In genomic region chr10:35711615-35712411, GRCh38 we compare ENCODE assay signal across 1 cellular context.
TF ChIP-seq lines count a peak whose summit lies in the region.

No MANE protein-coding gene starts in this region.

TF ChIP-seq in K562, 482 proteins besides CTCF, POLR2A, EP300 and RAD21 (continued from another document):
- TF ChIP-seq, protein P1, sequence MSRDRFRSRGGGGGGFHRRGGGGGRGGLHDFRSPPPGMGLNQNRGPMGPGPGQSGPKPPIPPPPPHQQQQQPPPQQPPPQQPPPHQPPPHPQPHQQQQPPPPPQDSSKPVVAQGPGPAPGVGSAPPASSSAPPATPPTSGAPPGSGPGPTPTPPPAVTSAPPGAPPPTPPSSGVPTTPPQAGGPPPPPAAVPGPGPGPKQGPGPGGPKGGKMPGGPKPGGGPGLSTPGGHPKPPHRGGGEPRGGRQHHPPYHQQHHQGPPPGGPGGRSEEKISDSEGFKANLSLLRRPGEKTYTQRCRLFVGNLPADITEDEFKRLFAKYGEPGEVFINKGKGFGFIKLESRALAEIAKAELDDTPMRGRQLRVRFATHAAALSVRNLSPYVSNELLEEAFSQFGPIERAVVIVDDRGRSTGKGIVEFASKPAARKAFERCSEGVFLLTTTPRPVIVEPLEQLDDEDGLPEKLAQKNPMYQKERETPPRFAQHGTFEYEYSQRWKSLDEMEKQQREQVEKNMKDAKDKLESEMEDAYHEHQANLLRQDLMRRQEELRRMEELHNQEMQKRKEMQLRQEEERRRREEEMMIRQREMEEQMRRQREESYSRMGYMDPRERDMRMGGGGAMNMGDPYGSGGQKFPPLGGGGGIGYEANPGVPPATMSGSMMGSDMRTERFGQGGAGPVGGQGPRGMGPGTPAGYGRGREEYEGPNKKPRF (IDR thresholded peaks at IDR 0.05; ENCODE audit: low read depth, low read length) = no peak
- TF ChIP-seq NFIC (IDR thresholded peaks at IDR 0.05) (peak; percentile 86), NFIX (CRISPR knock-in tag; IDR thresholded peaks at IDR 0.05; ENCODE audit: low read depth) (peak; percentile 25), CBX5 (IDR thresholded peaks at IDR 0.05; ENCODE audit: borderline replicate concordance, low read depth) (no peak), SMARCE1 (IDR thresholded peaks at IDR 0.05) (no peak), SRF (CRISPR knock-in tag; IDR thresholded peaks at IDR 0.05) (no peak), MXI1 (IDR thresholded peaks at IDR 0.05; ENCODE audit: low read depth, low read length) (no peak), ELF2 (CRISPR knock-in tag; IDR thresholded peaks at IDR 0.05) (no peak)
- TF ChIP-seq, protein P2, sequence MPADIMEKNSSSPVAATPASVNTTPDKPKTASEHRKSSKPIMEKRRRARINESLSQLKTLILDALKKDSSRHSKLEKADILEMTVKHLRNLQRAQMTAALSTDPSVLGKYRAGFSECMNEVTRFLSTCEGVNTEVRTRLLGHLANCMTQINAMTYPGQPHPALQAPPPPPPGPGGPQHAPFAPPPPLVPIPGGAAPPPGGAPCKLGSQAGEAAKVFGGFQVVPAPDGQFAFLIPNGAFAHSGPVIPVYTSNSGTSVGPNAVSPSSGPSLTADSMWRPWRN (IDR thresholded peaks at IDR 0.05; ENCODE audit: low read depth) = no peak
